In genomic region chr20:38505091-38505455, GRCh38 we compare ENCODE assay signal across 6 cellular contexts.
"Had no signal": no experiment of that assay in that cellular context is flagged by ENCODE, and none has a peak within 500 bp of the region (broad histone marks: within the 10 kb centered on the region; RNA-seq: fewer than 3 reads in every experiment).

No MANE protein-coding gene starts in this region.

- DNase-seq: H7 had no signal

- H3K27ac ChIP-seq: KMS-11 had no signal

- H3K9ac ChIP-seq: KMS-11 had no signal

- FAIRE-seq: HTR-8/SVneo had no signal

- ATAC-seq: GM23338, HCT116 had no signal

- H3K9me3 ChIP-seq: HAP-1 had no signal

- H2AFZ ChIP-seq: GM23338 had no signal

- H3K4me3 ChIP-seq: GM23338, HAP-1 had no signal

- H3K4me2 ChIP-seq: GM23338, KMS-11 had no signal

- H3K4me1 ChIP-seq: HAP-1 had no signal
